8 cellular contexts compared by ENCODE assay signal in genomic region chr10:72276013-72276387, GRCh38. TPM values are rescaled to one million over a fixed set of nuclear protein-coding genes. Genes with fewer than 3 reads are reported as not detected.
DNase-seq lines count a peak whose midpoint lies in the region; ATAC-seq and TF ChIP-seq lines count a peak whose summit lies in the region.

No MANE protein-coding gene starts in this region.

- TF ChIP-seq CTCF in heart left ventricle (IDR thresholded peaks at IDR 0.05): no peak
- TF ChIP-seq CTCF in psoas muscle (IDR thresholded peaks at IDR 0.05): no peak

- intact Hi-C loops in heart left ventricle (cut with DNase I): loop anchor here in 6 of 10 donors (2.0 to 10.0 kb wide), 5 partner anchors 21 to 51 kb away; no protein-coding TSS in a partner anchor
- intact Hi-C loops in left cardiac atrium (cut with DNase I): loop anchor here in 1 of 2 donors (10.0 kb wide), 1 partner anchor 49 kb away; no protein-coding TSS in a partner anchor
- intact Hi-C loops in activated CD4-positive, alpha-beta T cell treated with anti-CD3 and anti-CD28 coated beads for 36 hours (cut with DNase I, micrococcal nuclease): no loop called here
- intact Hi-C loops in psoas muscle (cut with DNase I): loop anchor here (5.0 kb wide), 2 partner anchors 41 to 49 kb away; no protein-coding TSS in a partner anchor

- POLR2A ChIA-PET in activated CD4-positive, alpha-beta T cell treated with anti-CD3 and anti-CD28 coated beads for 36 hours (lab: Charles Lee): interaction anchor here (1.1 to 6.1 kb wide), 12 partner anchors 7 to 61 kb away, joined by 3 to 137 read pairs (median 8); no protein-coding TSS in a partner anchor

- H3K27ac ChIP-seq in heart left ventricle (peak overlapping the region; percentile 95 to 100 (median 99)), psoas muscle (peak overlapping the region; percentile 98)

- H3K9me3 ChIP-seq in heart left ventricle (no peaks in the 10 kb centered on the region), psoas muscle (no peaks in the 10 kb centered on the region)

- H3K27me3 Mint-ChIP-seq in activated CD4-positive, alpha-beta T cell treated with anti-CD3 and anti-CD28 coated beads for 36 hours: no peaks in the 10 kb centered on the region

- no peak for TF ChIP-seq POLR2A in heart left ventricle (IDR thresholded peaks at IDR 0.05)

- ATAC-seq in heart left ventricle (no peak), left cardiac atrium (no peak), esophagus mucosa (peak; percentile 0), psoas muscle (no peak), GM19351 (IDR thresholded peaks at IDR 0.05; ENCODE audit: unreplicated experiment) (no peak)
- peak; percentile 8 for ATAC-seq in activated CD4-positive, alpha-beta T cell treated with anti-CD3 and anti-CD28 coated beads for 36 hours

- peaks cover 6 to 53% (median 32%) of the 10 kb centered on the region in 12 donors for H3K4me1 ChIP-seq in heart left ventricle
- H3K4me1 ChIP-seq in psoas muscle: peaks cover 27% of the 10 kb centered on the region

- no peaks in the 10 kb centered on the region for H3K9me3 Mint-ChIP-seq in activated CD4-positive, alpha-beta T cell treated with anti-CD3 and anti-CD28 coated beads for 36 hours (ENCODE audit: low read depth)

- 40 to 54% (median 50%) methylated on average over 4 of the region's 4 CpGs for WGBS in heart left ventricle, 4 donors
- 18 to 27% (median 21%) methylated on average over 4 of the region's 4 CpGs for WGBS in psoas muscle, 3 donors

- CTCF ChIA-PET in activated CD4-positive, alpha-beta T cell treated with anti-CD3 and anti-CD28 coated beads for 36 hours (lab: Charles Lee): interaction anchor here (0.8 to 2.8 kb wide), 14 partner anchors 15 to 66 kb away, joined by 3 to 32 read pairs (median 9); no protein-coding TSS in a partner anchor

- H3K4me3 ChIP-seq in heart left ventricle (peak overlapping the region; percentile 66 to 98 (median 76)), psoas muscle (peak overlapping the region; percentile 89)

- DNase-seq in heart left ventricle (no peak), left cardiac atrium (no peak), psoas muscle (peak in 1 of 2 donors; percentile 42), GOT3 (lab: John Stamatoyannopoulos, UW) (no peak), occipital lobe (lab: John Stamatoyannopoulos, UW) (no peak)
- peak; percentile 78 for DNase-seq in activated CD4-positive, alpha-beta T cell treated with anti-CD3 and anti-CD28 coated beads for 36 hours

- peak overlapping the region; percentile 95 for H3K4me3 Mint-ChIP-seq in activated CD4-positive, alpha-beta T cell treated with anti-CD3 and anti-CD28 coated beads for 36 hours

- H3K36me3 Mint-ChIP-seq in activated CD4-positive, alpha-beta T cell treated with anti-CD3 and anti-CD28 coated beads for 36 hours (ENCODE audit: low read depth): peaks cover 39% of the 10 kb centered on the region

- peak overlapping the region; percentile 99 for H3K27ac Mint-ChIP-seq in activated CD4-positive, alpha-beta T cell treated with anti-CD3 and anti-CD28 coated beads for 36 hours

- peaks cover 3 to 20% (median 15%) of the 10 kb centered on the region in 9 donors for H3K36me3 ChIP-seq in heart left ventricle
- H3K36me3 ChIP-seq in psoas muscle (ENCODE audit: insufficient read depth in 1 of 2, low read depth in 1 of 2): no peaks in the 10 kb centered on the region

- no peaks in the 10 kb centered on the region for H3K27me3 ChIP-seq in heart left ventricle
- no peaks in the 10 kb centered on the region for H3K27me3 ChIP-seq in psoas muscle (ENCODE audit: insufficient read depth in 3 of 3, low read length in 2 of 3)

- H3K4me1 Mint-ChIP-seq in activated CD4-positive, alpha-beta T cell treated with anti-CD3 and anti-CD28 coated beads for 36 hours: peaks cover 36% of the 10 kb centered on the region

RNA-seq across cellular contexts. Expression of gene DDIT4, which starts 2.3 kb away (rescaled TPM):
- total RNA-seq in heart left ventricle (10 to 100 TPM; 14.6 to 68.2 (median 40.4) TPM), left cardiac atrium (100 to 1,000 TPM in 1 of 2 donors, 10 to 100 TPM in 1; 88.8 to 112 TPM), esophagus mucosa (417 TPM), psoas muscle (100 to 1,000 TPM in 1 of 4 donors, 10 to 100 TPM in 3; 16.1 to 220 (median 65.4) TPM), occipital lobe (30.6 TPM)
- polyA plus RNA-seq in heart left ventricle (100 to 1,000 TPM in 1 of 2 donors, 10 to 100 TPM in 1; 59.4 to 112 TPM), psoas muscle (100 to 1,000 TPM; 114 to 744 (median 487) TPM)
- total RNA-seq in activated CD4-positive, alpha-beta T cell treated with anti-CD3 and anti-CD28 coated beads for 36 hours: 1,000 to 10,000 TPM in 1 of 2 experiments, 100 to 1,000 TPM in 1; 750 to 1,039 TPM

RNA-seq across cellular contexts. Expression of gene ASCC1, which starts 59.9 kb away (rescaled TPM):
- 10 to 100 TPM; 26.4 to 44.8 (median 35.3) TPM for total RNA-seq in heart left ventricle
- polyA plus RNA-seq in heart left ventricle: 10 to 100 TPM; 12.0 to 49.6 TPM
- 10 to 100 TPM; 25.2 to 28.1 TPM for total RNA-seq in left cardiac atrium
- total RNA-seq in activated CD4-positive, alpha-beta T cell treated with anti-CD3 and anti-CD28 coated beads for 36 hours: 10 to 100 TPM; 67.8 to 68.9 TPM
- total RNA-seq in esophagus mucosa: 23.5 TPM
- 10 to 100 TPM; 15.3 to 22.4 (median 19.4) TPM for total RNA-seq in psoas muscle
- 10 to 100 TPM; 17.9 to 37.0 (median 19.3) TPM for polyA plus RNA-seq in psoas muscle
- 31.2 TPM for total RNA-seq in occipital lobe

Comparison
In these comparisons a context has a peak if more than half of its experiments do, and no peak if none do; other contexts are left out.
1. ATAC-seq: peak in activated CD4-positive, alpha-beta T cell treated with anti-CD3 and anti-CD28 coated beads for 36 hours (single experiment) and esophagus mucosa (single experiment); none in heart left ventricle (0 of 4), left cardiac atrium (0 of 2), psoas muscle (0 of 4) and GM19351 (single experiment).
2. intact Hi-C loops: an anchor here in heart left ventricle (2.0 to 10.0 kb wide) and psoas muscle (5.0 kb wide); none called in activated CD4-positive, alpha-beta T cell treated with anti-CD3 and anti-CD28 coated beads for 36 hours.